8 cellular contexts compared by ENCODE assay signal in the genomic region with DNA sequence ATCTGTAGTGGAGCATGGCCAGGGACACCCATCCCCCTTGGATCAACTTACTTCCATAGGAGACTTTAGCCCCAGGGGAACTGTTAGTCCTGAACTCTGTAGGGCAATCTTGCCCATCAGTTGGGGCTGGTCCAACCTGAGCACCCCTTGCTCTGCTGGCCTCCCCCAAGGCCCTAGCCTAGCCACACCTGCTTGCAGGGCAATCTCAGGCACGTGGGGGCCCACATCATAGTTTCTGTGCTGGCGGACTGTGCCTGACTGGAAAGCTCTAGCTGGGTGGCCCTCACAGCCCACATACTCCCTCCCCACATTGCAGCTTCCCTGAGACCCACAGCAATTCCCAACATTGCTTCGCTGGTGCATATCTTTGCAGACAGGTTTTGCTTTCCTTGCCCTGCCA. TPM values are rescaled to one million over a fixed set of nuclear protein-coding genes. Genes with fewer than 3 reads are reported as not detected.
"Had no signal": no experiment of that assay in that cellular context is flagged by ENCODE, and none has a peak within 500 bp of the region (broad histone marks: within the 10 kb centered on the region; RNA-seq: fewer than 3 reads in every experiment).

No MANE protein-coding gene starts in this region.

- H3K27ac Mint-ChIP-seq: HFFc6 had no signal

- H3K36me3 Mint-ChIP-seq: IgD-negative memory B cell had no signal

- H3K9me3 ChIP-seq: HAP-1 had no signal

- H3K9me3 Mint-ChIP-seq: HFFc6 had no signal

- DNase-seq: GM23248, GOT3, HFFc6, KBM-7 had no signal

- H3K4me1 Mint-ChIP-seq: IgD-negative memory B cell had no signal

- H3K27me3 Mint-ChIP-seq: IgD-negative memory B cell had no signal

- H3K27ac ChIP-seq: GM23248, HL-60 had no signal

- FAIRE-seq: HepG2 had no signal

- H3K4me3 Mint-ChIP-seq: HFFc6, IgD-negative memory B cell had no signal

- H3K4me3 ChIP-seq: GM23248, HAP-1 had no signal

- H3K4me1 ChIP-seq: HAP-1 had no signal

- H3K9ac ChIP-seq: GM23248 had no signal

- H3K36me3 ChIP-seq: HAP-1 had no signal

RNA-seq across cellular contexts. Expression of a gene that starts 6.6 kb away (rescaled TPM):
- total RNA-seq: HepG2 had no signal
- polyA plus RNA-seq: HepG2, IgD-negative memory B cell had no signal
